1 cellular context compared by ENCODE assay signal in genomic region chr16:81632392-81633146, GRCh38.
A peak's percentile ranks its signal among the peaks of the same experiment; 100 is the strongest.
TF ChIP-seq lines count a peak whose summit lies in the region.

No MANE protein-coding gene starts in this region.

TF ChIP-seq in K562, 482 proteins besides CTCF, POLR2A, EP300 and RAD21 (continued from another document):
- 0 out of 4 replicates have a peak, but pooled peaks of 1 of the 2 experiments have one; percentile 20 for TF ChIP-seq FOXK2 (conservative IDR thresholded peaks at IDR 0.05 in 1 of 2, IDR thresholded peaks at IDR 0.05 in 1 of 2; ENCODE audit: low read depth in 2 of 2)
- no peak for TF ChIP-seq ZNF830 (CRISPR knock-in tag; IDR thresholded peaks at IDR 0.05)
- TF ChIP-seq MAFF (IDR thresholded peaks at IDR 0.05; ENCODE audit: low read length): peak; percentile 40; the same call in 1 of the 2 replicates
- TF ChIP-seq TOE1 (IDR thresholded peaks at IDR 0.05; ENCODE audit: borderline replicate concordance): 0 out of 2 replicates have a peak, but pooled peaks have one; percentile 38
- TF ChIP-seq TOE1 (CRISPR knock-in tag; IDR thresholded peaks at IDR 0.05; ENCODE audit: borderline replicate concordance, low read depth): no peak
- TF ChIP-seq ZNF318 (IDR thresholded peaks at IDR 0.05; ENCODE audit: borderline replicate concordance in 1 of 2, low read depth in 1 of 2): peak in 1 of 2 experiments; percentile 47; a peak in 1 of 4 replicates
- no peak for TF ChIP-seq XRCC4 (IDR thresholded peaks at IDR 0.05; ENCODE audit: extremely low read depth, insufficient read depth, insufficient read length)
- TF ChIP-seq ZNF785 (CRISPR knock-in tag; IDR thresholded peaks at IDR 0.05): no peak
- TF ChIP-seq, protein P1, sequence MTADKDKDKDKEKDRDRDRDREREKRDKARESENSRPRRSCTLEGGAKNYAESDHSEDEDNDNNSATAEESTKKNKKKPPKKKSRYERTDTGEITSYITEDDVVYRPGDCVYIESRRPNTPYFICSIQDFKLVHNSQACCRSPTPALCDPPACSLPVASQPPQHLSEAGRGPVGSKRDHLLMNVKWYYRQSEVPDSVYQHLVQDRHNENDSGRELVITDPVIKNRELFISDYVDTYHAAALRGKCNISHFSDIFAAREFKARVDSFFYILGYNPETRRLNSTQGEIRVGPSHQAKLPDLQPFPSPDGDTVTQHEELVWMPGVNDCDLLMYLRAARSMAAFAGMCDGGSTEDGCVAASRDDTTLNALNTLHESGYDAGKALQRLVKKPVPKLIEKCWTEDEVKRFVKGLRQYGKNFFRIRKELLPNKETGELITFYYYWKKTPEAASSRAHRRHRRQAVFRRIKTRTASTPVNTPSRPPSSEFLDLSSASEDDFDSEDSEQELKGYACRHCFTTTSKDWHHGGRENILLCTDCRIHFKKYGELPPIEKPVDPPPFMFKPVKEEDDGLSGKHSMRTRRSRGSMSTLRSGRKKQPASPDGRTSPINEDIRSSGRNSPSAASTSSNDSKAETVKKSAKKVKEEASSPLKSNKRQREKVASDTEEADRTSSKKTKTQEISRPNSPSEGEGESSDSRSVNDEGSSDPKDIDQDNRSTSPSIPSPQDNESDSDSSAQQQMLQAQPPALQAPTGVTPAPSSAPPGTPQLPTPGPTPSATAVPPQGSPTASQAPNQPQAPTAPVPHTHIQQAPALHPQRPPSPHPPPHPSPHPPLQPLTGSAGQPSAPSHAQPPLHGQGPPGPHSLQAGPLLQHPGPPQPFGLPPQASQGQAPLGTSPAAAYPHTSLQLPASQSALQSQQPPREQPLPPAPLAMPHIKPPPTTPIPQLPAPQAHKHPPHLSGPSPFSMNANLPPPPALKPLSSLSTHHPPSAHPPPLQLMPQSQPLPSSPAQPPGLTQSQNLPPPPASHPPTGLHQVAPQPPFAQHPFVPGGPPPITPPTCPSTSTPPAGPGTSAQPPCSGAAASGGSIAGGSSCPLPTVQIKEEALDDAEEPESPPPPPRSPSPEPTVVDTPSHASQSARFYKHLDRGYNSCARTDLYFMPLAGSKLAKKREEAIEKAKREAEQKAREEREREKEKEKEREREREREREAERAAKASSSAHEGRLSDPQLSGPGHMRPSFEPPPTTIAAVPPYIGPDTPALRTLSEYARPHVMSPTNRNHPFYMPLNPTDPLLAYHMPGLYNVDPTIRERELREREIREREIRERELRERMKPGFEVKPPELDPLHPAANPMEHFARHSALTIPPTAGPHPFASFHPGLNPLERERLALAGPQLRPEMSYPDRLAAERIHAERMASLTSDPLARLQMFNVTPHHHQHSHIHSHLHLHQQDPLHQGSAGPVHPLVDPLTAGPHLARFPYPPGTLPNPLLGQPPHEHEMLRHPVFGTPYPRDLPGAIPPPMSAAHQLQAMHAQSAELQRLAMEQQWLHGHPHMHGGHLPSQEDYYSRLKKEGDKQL (CRISPR knock-in tag; IDR thresholded peaks at IDR 0.05; ENCODE audit: borderline replicate concordance): no peak
- TF ChIP-seq GABPA (tag; conservative IDR thresholded peaks at IDR 0.05; ENCODE audit: low read depth): peak; percentile 56
TF ChIP-seq in K562: peak in this region for 88.
